ENCODE assay signal across 8 cellular contexts in the genomic region with DNA sequence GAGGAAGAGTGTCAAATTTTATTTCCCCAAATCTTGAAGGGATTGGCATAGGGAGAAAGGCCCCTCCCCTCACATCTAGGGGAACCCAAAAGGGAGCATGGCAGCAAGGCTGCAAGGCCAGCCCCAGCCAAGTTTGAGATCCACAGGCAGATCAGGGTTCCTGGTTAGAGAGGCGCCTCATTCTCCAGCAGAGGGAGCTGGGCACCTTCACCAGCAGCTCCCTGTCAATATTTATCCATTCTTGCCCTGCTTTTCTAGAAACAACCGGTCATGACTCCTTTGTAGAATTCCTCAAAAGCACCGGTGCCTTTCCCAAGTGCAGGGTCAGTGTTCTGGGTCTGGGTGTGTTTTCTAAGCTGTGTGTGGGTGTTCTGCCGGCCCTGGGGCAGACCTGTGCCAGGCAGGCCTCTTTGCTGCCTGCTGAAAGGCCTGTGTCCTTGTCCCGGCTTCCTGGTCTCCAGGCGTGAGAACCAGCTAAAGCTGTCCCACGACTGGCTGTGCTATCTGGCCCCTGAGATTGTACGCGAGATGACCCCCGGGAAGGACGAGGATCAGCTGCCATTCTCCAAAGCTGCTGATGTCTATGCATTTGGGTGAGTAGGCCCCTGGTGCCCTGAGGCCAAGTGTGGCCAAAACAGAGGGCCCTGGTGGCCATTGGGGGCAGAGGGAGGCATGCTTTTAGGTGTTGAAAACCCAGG. TPM values are rescaled to one million over a fixed set of nuclear protein-coding genes. Genes with fewer than 3 reads are reported as not detected.
DNase-seq lines count a peak whose midpoint lies in the region; ATAC-seq and TF ChIP-seq lines count a peak whose summit lies in the region.

No MANE protein-coding gene starts in this region.

- no peaks in the 10 kb centered on the region for H3K4me1 ChIP-seq in right atrium auricular region
- no peaks in the 10 kb centered on the region for H3K4me1 ChIP-seq in osteoblast (ENCODE audit: insufficient read depth, low read length)

- no peak overlapping the region for H3K27ac ChIP-seq in right atrium auricular region
- H3K27ac ChIP-seq in osteoblast (ENCODE audit: low read depth, low read length): no peak overlapping the region

- H3K4me3 ChIP-seq in right atrium auricular region: no peak overlapping the region
- H3K4me3 ChIP-seq in osteoblast (ENCODE audit: insufficient read depth, low read length): no peak overlapping the region

- no peaks in the 10 kb centered on the region for H4K20me1 ChIP-seq in osteoblast (ENCODE audit: insufficient read depth, low read length)

- H3K4me2 ChIP-seq in osteoblast (ENCODE audit: insufficient read depth, low read length): no peak overlapping the region

- peak; percentile 63 for DNase-seq in Right ventricle myocardium superior
- DNase-seq in right atrium auricular region (ENCODE audit: low spot score): no peak
- DNase-seq in RKO (ENCODE audit: low spot score): peak; percentile 15
- peak; percentile 41 for DNase-seq in fibroblast of gingiva (ENCODE audit: low read depth)
- DNase-seq in osteoblast (ENCODE audit: insufficient read length, low spot score, missing footprints): peak; percentile 95
- DNase-seq in cortex of kidney (lab: John Stamatoyannopoulos, UW): no peak
- DNase-seq in H4 (ENCODE audit: low spot score): no peak

- no peaks in the 10 kb centered on the region for H3K79me2 ChIP-seq in osteoblast (ENCODE audit: insufficient read depth, low read length)

- peaks cover 46% of the 10 kb centered on the region for H3K36me3 ChIP-seq in right atrium auricular region
- no peaks in the 10 kb centered on the region for H3K36me3 ChIP-seq in osteoblast (ENCODE audit: insufficient read depth, low read length)

- intact Hi-C loops in Right ventricle myocardium superior (cut with DNase I): loop anchor here (5.0 kb wide), 1 partner anchor 148 kb away; no protein-coding TSS in a partner anchor

- no peak overlapping the region for H2AFZ ChIP-seq in osteoblast (ENCODE audit: low read length)

- ATAC-seq in Right ventricle myocardium superior (ENCODE audit: poor library complexity) (peak; percentile 83), HG03342 (IDR thresholded peaks at IDR 0.05; ENCODE audit: unreplicated experiment) (no peak)

- no peaks in the 10 kb centered on the region for H3K9me3 ChIP-seq in right atrium auricular region
- H3K9me3 ChIP-seq in osteoblast (ENCODE audit: low read depth, low read length): no peaks in the 10 kb centered on the region

- TF ChIP-seq CTCF in right atrium auricular region (IDR thresholded peaks at IDR 0.05) (peak in 1 of 2 donors; percentile 75), osteoblast (IDR thresholded peaks at IDR 0.05; ENCODE audit: extremely low read depth, low read depth, low read length) (peak; percentile 73)

- H3K27me3 ChIP-seq in right atrium auricular region: no peaks in the 10 kb centered on the region
- H3K27me3 ChIP-seq in osteoblast (ENCODE audit: insufficient read depth, low read length): no peaks in the 10 kb centered on the region

RNA-seq across cellular contexts. Expression of a gene that starts 21.2 kb away (rescaled TPM):
- total RNA-seq in Right ventricle myocardium superior (17.0 TPM), right atrium auricular region (10 to 100 TPM in 1 of 2 donors, 1 to 10 TPM in 1; 9.7 to 27.4 TPM), osteoblast (1.4 and 4.7 TPM in 2 replicates)
- 6.6 and 10.8 TPM in 2 replicates for total RNA-seq in H4 (2014; rRNA removed; shearing (Covaris generic))

Comparison
In these comparisons a context has a peak if more than half of its experiments do, and no peak if none do; other contexts are left out.
1. DNase-seq: peak in Right ventricle myocardium superior (single experiment), RKO (single experiment), fibroblast of gingiva (single experiment) and osteoblast (single experiment); none in right atrium auricular region (single experiment), cortex of kidney (single experiment) and H4 (single experiment).